15 cellular contexts compared by ENCODE assay signal in the genomic region with DNA sequence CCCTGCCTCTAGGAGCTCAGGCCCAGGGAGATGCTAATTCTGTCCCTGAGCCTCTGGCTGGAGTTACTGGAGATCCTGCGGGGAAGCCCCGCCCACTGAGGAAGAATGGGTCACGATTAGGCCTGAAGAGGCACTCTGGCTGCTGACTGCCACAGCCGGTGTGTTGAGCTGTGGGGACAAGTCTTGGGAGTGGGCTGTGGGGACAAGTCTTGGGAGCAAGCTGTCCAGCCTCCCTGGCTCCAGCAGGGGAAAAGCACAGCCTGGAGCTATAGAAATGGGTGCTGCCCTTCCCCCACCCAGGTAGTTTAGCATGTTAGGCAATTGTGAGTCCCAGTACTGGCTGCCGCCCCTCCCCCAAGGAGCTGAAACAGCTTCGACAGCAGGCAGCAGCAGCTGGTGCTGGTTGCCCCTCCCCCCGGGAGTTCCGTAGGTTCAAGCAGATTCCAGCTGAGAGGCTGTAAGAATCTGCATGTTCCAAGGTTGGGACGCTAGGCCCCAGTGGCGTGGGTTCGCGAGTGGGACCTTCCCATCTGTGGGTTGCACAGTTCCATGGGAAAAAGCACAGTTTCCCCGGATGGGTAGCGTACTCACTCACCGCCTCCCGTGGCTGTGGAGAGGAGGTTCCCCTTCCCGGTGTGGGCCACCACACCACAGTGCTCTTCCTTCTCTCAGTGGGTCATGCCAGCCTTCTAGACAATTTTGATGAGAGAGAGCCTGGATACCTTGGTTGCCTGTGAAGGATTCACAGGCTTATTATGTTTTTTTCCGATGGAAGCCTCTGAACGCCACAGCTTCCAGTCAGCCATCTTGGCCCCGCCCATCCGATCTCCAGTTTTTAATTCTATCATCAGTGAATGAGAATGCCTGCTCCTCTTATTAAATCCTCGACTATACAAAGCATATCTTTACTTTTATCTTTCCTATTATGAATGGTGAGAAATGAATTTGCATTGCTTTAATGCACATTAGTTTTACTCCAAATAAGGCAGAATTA.
A peak's percentile ranks its signal among the peaks of the same experiment; 100 is the strongest.
DNase-seq lines count a peak whose midpoint lies in the region; TF ChIP-seq lines count a peak whose summit lies in the region.
"Had no signal": no experiment of that assay in that cellular context is flagged by ENCODE, and none has a peak within 500 bp of the region (broad histone marks: within the 10 kb centered on the region; RNA-seq: fewer than 3 reads in every experiment).

No MANE protein-coding gene starts in this region.

- TF ChIP-seq CTCF in BE2C (IDR thresholded peaks at IDR 0.05; ENCODE audit: low read depth, low read length) (no peak), glutamatergic neuron (IDR thresholded peaks at IDR 0.05; ENCODE audit: partially characterized antibody, unreplicated experiment) (no peak)

- peak; percentile 48 for DNase-seq in BE2C
- peak; percentile 71 for DNase-seq in NCI-H510A treated with DMSO at 0.1 percent for 48 hours (lab: John Stamatoyannopoulos, UW)
- peak; percentile 89 for DNase-seq in glutamatergic neuron
- DNase-seq in GM03348 (ENCODE audit: low spot score): no peak
- DNase-seq in NCI-H1436 treated with DMSO at 0.1 percent for 48 hours (lab: John Stamatoyannopoulos, UW): no peak
- no peak for DNase-seq in activated T-cell treated with anti-CD3 and anti-CD28 coated beads, Interleukin-2, amount 50 U/mL, for 1 hour
- DNase-seq in UCSD-AML1 (lab: John Stamatoyannopoulos, UW; ENCODE audit: unreplicated experiment): no peak
- DNase-seq: activated CD8-positive, alpha-beta T cell treated with anti-CD3 and anti-CD28 coated beads for 36 hours; effector CD4-positive, alpha-beta T cell; foreskin melanocyte; naive B cell; stimulated activated CD4-positive, alpha-beta T cell treated with anti-CD3 and anti-CD28 coated beads, Interleukin-2, amount 100 ng/mL, for 48 hours; T1000 had no signal

- H3K36me3 ChIP-seq in BE2C (no peaks in the 10 kb centered on the region), HUES6 (ENCODE audit: control insufficient read depth, insufficient read depth, low read length) (no peaks in the 10 kb centered on the region)

- H3K27me3 Mint-ChIP-seq in glutamatergic neuron (ENCODE audit: unreplicated experiment): peaks cover 11% of the 10 kb centered on the region
- H3K27me3 Mint-ChIP-seq: stimulated activated memory B cell treated with anti-CD40 and anti-IgM and Interleukin-4, amounts not matched to agents 10 μg/mL and 1 μg/mL and 100 μg/mL, for 72 hours had no signal

- H3K9me3 ChIP-seq in BE2C (no peaks in the 10 kb centered on the region), HUES6 (ENCODE audit: control insufficient read depth, insufficient read depth, low read depth, low read length) (no peaks in the 10 kb centered on the region)

- H3K27me3 ChIP-seq in BE2C: no peaks in the 10 kb centered on the region
- no peaks in the 10 kb centered on the region for H3K27me3 ChIP-seq in HUES6 (ENCODE audit: control insufficient read depth, insufficient read depth, low read length)

- H3K36me3 Mint-ChIP-seq in glutamatergic neuron (ENCODE audit: unreplicated experiment): peaks cover 19% of the 10 kb centered on the region
- H3K36me3 Mint-ChIP-seq: naive B cell; stimulated activated memory B cell treated with anti-CD40 and anti-IgM and Interleukin-4, amounts not matched to agents 10 μg/mL and 1 μg/mL and 100 μg/mL, for 72 hours had no signal

- peak overlapping the region; percentile 99 for H3K27ac Mint-ChIP-seq in glutamatergic neuron (ENCODE audit: unreplicated experiment)
- H3K27ac Mint-ChIP-seq: activated CD8-positive, alpha-beta T cell treated with anti-CD3 and anti-CD28 coated beads for 36 hours; naive B cell; stimulated activated memory B cell treated with anti-CD40 and anti-IgM and Interleukin-4, amounts not matched to agents 10 μg/mL and 1 μg/mL and 100 μg/mL, for 72 hours had no signal

- peaks cover 22% of the 10 kb centered on the region for H3K4me1 Mint-ChIP-seq in glutamatergic neuron (ENCODE audit: low read depth, unreplicated experiment)
- H3K4me1 Mint-ChIP-seq: naive B cell; stimulated activated memory B cell treated with anti-CD40 and anti-IgM and Interleukin-4, amounts not matched to agents 10 μg/mL and 1 μg/mL and 100 μg/mL, for 72 hours had no signal

- H3K4me1 ChIP-seq in BE2C: no peaks in the 10 kb centered on the region; the same call in 1 of the 2 replicates
- H3K4me1 ChIP-seq in HUES6 (ENCODE audit: control insufficient read depth, insufficient read depth, low read length): peaks cover 13% of the 10 kb centered on the region

- peak overlapping the region; percentile 85 for H3K4me3 Mint-ChIP-seq in glutamatergic neuron (ENCODE audit: unreplicated experiment)
- H3K4me3 Mint-ChIP-seq: activated CD8-positive, alpha-beta T cell treated with anti-CD3 and anti-CD28 coated beads for 36 hours; naive B cell; stimulated activated memory B cell treated with anti-CD40 and anti-IgM and Interleukin-4, amounts not matched to agents 10 μg/mL and 1 μg/mL and 100 μg/mL, for 72 hours had no signal

- peaks cover 17% of the 10 kb centered on the region for H3K9me3 Mint-ChIP-seq in glutamatergic neuron (ENCODE audit: unreplicated experiment)

- H3K4me3 ChIP-seq in BE2C (ENCODE audit: low read depth, low read length) (no peak overlapping the region), HUES6 (ENCODE audit: low read depth, low read length) (peak overlapping the region; percentile 51)

- H3K9ac ChIP-seq in HUES6 (ENCODE audit: low read length): peak overlapping the region; percentile 69

- H3K27ac ChIP-seq in HUES6 (ENCODE audit: low read depth, low read length): peak overlapping the region; percentile 69; the same call in 1 of the 2 replicates

Comparison
In these comparisons a context has a peak if more than half of its experiments do, and no peak if none do; other contexts are left out.
1. DNase-seq: peak in BE2C (single experiment), NCI-H510A treated with DMSO at 0.1 percent for 48 hours (single experiment) and glutamatergic neuron (single experiment); none in GM03348 (single experiment), NCI-H1436 treated with DMSO at 0.1 percent for 48 hours (single experiment), activated T-cell treated with anti-CD3 and anti-CD28 coated beads, Interleukin-2, amount 50 U/mL, for 1 hour (single experiment) and UCSD-AML1 (single experiment).